Comparison of ENCODE assay signal across 14 cellular contexts in the genomic region with DNA sequence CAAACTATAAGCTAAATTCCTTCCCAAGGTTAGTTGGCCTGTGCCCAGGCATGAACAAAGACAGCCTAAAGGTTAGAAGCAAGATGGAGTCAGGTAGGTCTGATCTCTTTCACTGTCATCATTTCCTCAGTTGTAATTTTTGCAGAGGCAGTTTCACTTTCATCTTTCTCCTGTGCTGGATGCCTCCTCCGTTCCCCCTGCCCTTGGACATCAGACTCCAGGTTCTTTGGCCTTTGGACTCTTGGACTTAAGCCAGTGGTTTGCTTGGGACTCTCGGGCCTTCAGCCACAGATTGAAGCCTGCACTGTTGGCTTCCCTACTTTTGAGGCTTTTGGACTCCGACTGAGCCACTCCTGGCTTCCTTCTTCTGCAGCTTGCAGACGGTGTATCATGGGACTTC. TPM values are rescaled to one million over a fixed set of nuclear protein-coding genes. Genes with fewer than 3 reads are reported as not detected.
DNase-seq lines count a peak whose midpoint lies in the region; ATAC-seq and TF ChIP-seq lines count a peak whose summit lies in the region.
"Not testable (repeated sequence)": the region's sequence is repeated elsewhere in the genome, so short reads cannot be mapped to it uniquely, and the experiment has no call there.
"Had no signal": no experiment of that assay in that cellular context is flagged by ENCODE, and none has a peak within 500 bp of the region (broad histone marks: within the 10 kb centered on the region; RNA-seq: fewer than 3 reads in every experiment).

No MANE protein-coding gene starts in this region.

- ATAC-seq in body of pancreas, result peak; percentile 21
- peak; percentile 74 for ATAC-seq in left lobe of liver
- ATAC-seq in right lobe of liver, result peak; percentile 66 to 78 (median 70)

- H3K36me3 ChIP-seq in body of pancreas (replicated peaks in 1 of 2; ENCODE audit: insufficient read depth in 1 of 2, low read depth in 2 of 2); right lobe of liver: not testable (repeated sequence)

- not testable (repeated sequence) for TF ChIP-seq POLR2A in body of pancreas (IDR thresholded peaks at IDR 0.05); right lobe of liver (IDR thresholded peaks at IDR 0.05)

- not testable (repeated sequence) for H3K27ac ChIP-seq in body of pancreas, right lobe of liver

- TF ChIP-seq CTCF in body of pancreas (IDR thresholded peaks at IDR 0.05); right lobe of liver (IDR thresholded peaks at IDR 0.05): not testable (repeated sequence)

- no CpG with 5 or more reads among the region's 4 CpGs for WGBS in body of pancreas, 2 donors
- no CpG with 5 or more reads among the region's 4 CpGs for WGBS in right lobe of liver (ENCODE audit: insufficient coverage, low coverage, low lambda C conversion rate, missing lambda C conversion rate)

- DNase-seq in body of pancreas; left lobe of liver (ENCODE audit: low spot score); right lobe of liver: not testable (repeated sequence)

- H3K4me3 ChIP-seq in body of pancreas, right lobe of liver: not testable (repeated sequence)

- not testable (repeated sequence) for H3K4me1 ChIP-seq in body of pancreas, right lobe of liver

- H3K9me3 ChIP-seq in body of pancreas, right lobe of liver: not testable (repeated sequence)

- intact Hi-C loops in body of pancreas (cut with DNase I); right lobe of liver (cut with DNase I): not testable (repeated sequence)

- not testable (repeated sequence) for H3K27me3 ChIP-seq in body of pancreas, right lobe of liver

RNA-seq across cellular contexts. Expression of gene U2AF1, which starts 8.6 kb away (rescaled TPM):
- total RNA-seq in body of pancreas, result 10 to 100 TPM; 34.2 to 40.9 TPM
- total RNA-seq in left lobe of liver, result 11.0 TPM
- 10 to 100 TPM in 4 of 6 experiments, 1 to 10 TPM in 2; 9.6 to 18.6 (median 14.0) TPM for total RNA-seq in right lobe of liver

RNA-seq across cellular contexts. Expression of gene CBS, which starts 40.3 kb away (rescaled TPM):
- total RNA-seq in body of pancreas (100 to 1,000 TPM; 196 to 199 TPM), left lobe of liver (427 TPM), right lobe of liver (100 to 1,000 TPM in 4 of 6 experiments, 10 to 100 TPM in 2; 63.5 to 355 (median 222) TPM)
- total RNA-seq: CD4-positive, CD25-positive, alpha-beta regulatory T cell; CD8-positive, alpha-beta T cell had no signal

RNA-seq across cellular contexts. Expression of gene CRYAA, which starts 52.9 kb away (rescaled TPM):
- total RNA-seq in body of pancreas (not detected), left lobe of liver (not detected), right lobe of liver (10 to 100 TPM in 2 of 6 experiments, under 1 TPM in 2, not detected in 2; 0.80 to 17.2 (median 5.7) TPM)
- total RNA-seq: A172; A673; B cell; Caco-2; Calu3; CD4-positive, alpha-beta memory T cell; CD4-positive, alpha-beta T cell; CD4-positive, CD25-positive, alpha-beta regulatory T cell; CD8-positive, alpha-beta memory T cell; CD8-positive, alpha-beta T cell; Daoy had no signal

Comparison
In these comparisons a context has a peak if more than half of its experiments do, and no peak if none do; other contexts are left out.
1. ATAC-seq: peak in every context shown above with its lines; median percentile 74 in left lobe of liver; 70 in right lobe of liver; 21 in body of pancreas.